In genomic region chr2:186384226-186384625, GRCh38 we compare ENCODE assay signal across 23 cellular contexts.
DNase-seq lines count a peak whose midpoint lies in the region; FAIRE-seq lines count a peak whose summit lies in the region.
"Had no signal": no experiment of that assay in that cellular context is flagged by ENCODE, and none has a peak within 500 bp of the region (broad histone marks: within the 10 kb centered on the region; RNA-seq: fewer than 3 reads in every experiment).

No MANE protein-coding gene starts in this region.

- H3K9ac ChIP-seq in adipocyte (ENCODE audit: low read length), result no peak overlapping the region
- H3K9ac ChIP-seq: BLaER1 treated with 17β-estradiol and CSF1 and Interleukin-3, amounts not matched to agents 10 nM and 100 nM had no signal

- FAIRE-seq in A204.1 (lab: Jason Lieb, UNC), result peak; percentile 9
- FAIRE-seq in small intestine (lab: Jason Lieb, UNC), result peak; percentile 55
- FAIRE-seq: A549, GM12878, GM18507 had no signal

- no peaks in the 10 kb centered on the region for H3K27me3 ChIP-seq in adipocyte (replicated peaks; ENCODE audit: control insufficient read depth, insufficient read depth, low read length)
- H3K27me3 ChIP-seq in small intestine (ENCODE audit: control insufficient read depth in 2 of 2, insufficient read depth in 2 of 2, low read length in 2 of 2), result no peaks in the 10 kb centered on the region
- H3K27me3 ChIP-seq: BE2C; BLaER1 treated with 17β-estradiol and CSF1 and Interleukin-3, amounts not matched to agents 10 nM and 100 nM had no signal

- H3K36me3 ChIP-seq in adipocyte (ENCODE audit: control insufficient read depth, insufficient read depth, low read length, severe bottlenecking), result no peaks in the 10 kb centered on the region
- H3K36me3 ChIP-seq in small intestine (ENCODE audit: control insufficient read depth in 2 of 2, insufficient read depth in 2 of 2, low read length in 2 of 2), result peaks cover 0 to 2% of the 10 kb centered on the region in 2 donors
- H3K36me3 ChIP-seq: BE2C had no signal

- H3K4me1 ChIP-seq in adipocyte (ENCODE audit: control insufficient read depth, insufficient read depth, low read length) (no peaks in the 10 kb centered on the region), small intestine (ENCODE audit: control insufficient read depth in 2 of 2, insufficient read depth in 1 of 2, low read depth in 1 of 2, low read length in 1 of 2) (no peaks in the 10 kb centered on the region)
- H3K4me1 ChIP-seq: BE2C had no signal

- H3K9me3 ChIP-seq in adipocyte (ENCODE audit: control insufficient read depth, low read length), result peaks cover 4% of the 10 kb centered on the region
- no peaks in the 10 kb centered on the region for H3K9me3 ChIP-seq in small intestine (ENCODE audit: control insufficient read depth, low read depth)
- H3K9me3 ChIP-seq: BE2C had no signal

- H3K27ac ChIP-seq in small intestine (ENCODE audit: low read depth in 1 of 2, low read length in 1 of 2), result no peak overlapping the region
- H3K27ac ChIP-seq: 22Rv1; A549; BLaER1 treated with 17β-estradiol and CSF1 and Interleukin-3, amounts not matched to agents 10 nM and 100 nM had no signal

- DNase-seq in DMS53 (lab: John Stamatoyannopoulos, UW) (peak; percentile 30), DMS53 treated with DMSO at 0.1 percent for 48 hours (lab: John Stamatoyannopoulos, UW; ENCODE audit: unreplicated experiment) (no peak), adipocyte (ENCODE audit: low read depth) (peak; percentile 7), small intestine (no peak), DMS114 treated with DMSO at 0.1 percent for 48 hours (lab: John Stamatoyannopoulos, UW; ENCODE audit: unreplicated experiment) (no peak), DMS79 treated with DMSO at 0.1 percent for 48 hours (lab: John Stamatoyannopoulos, UW) (no peak)
- DNase-seq: ACHN; AML-193; BE2C; Calu3; CD4-positive, alpha-beta T cell; COR-L47; DMS153; DND-41; GDM1; H9 had no signal

- H3K4me3 ChIP-seq in adipocyte (ENCODE audit: low read length), result no peak overlapping the region
- H3K4me3 ChIP-seq in small intestine (ENCODE audit: low read depth in 1 of 2, low read length in 2 of 2), result no peak overlapping the region
- H3K4me3 ChIP-seq: A549; BLaER1 treated with 17β-estradiol and CSF1 and Interleukin-3, amounts not matched to agents 10 nM and 100 nM; GM12878; GM23338 had no signal

Comparison
In these comparisons a context has a peak if more than half of its experiments do, and no peak if none do; other contexts are left out.
1. DNase-seq: peak in DMS53 (single experiment) and adipocyte (single experiment); none in DMS53 treated with DMSO at 0.1 percent for 48 hours (single experiment), small intestine (single experiment), DMS114 treated with DMSO at 0.1 percent for 48 hours (single experiment) and DMS79 treated with DMSO at 0.1 percent for 48 hours (single experiment).